ENCODE assay signal across 8 cellular contexts in the genomic region with DNA sequence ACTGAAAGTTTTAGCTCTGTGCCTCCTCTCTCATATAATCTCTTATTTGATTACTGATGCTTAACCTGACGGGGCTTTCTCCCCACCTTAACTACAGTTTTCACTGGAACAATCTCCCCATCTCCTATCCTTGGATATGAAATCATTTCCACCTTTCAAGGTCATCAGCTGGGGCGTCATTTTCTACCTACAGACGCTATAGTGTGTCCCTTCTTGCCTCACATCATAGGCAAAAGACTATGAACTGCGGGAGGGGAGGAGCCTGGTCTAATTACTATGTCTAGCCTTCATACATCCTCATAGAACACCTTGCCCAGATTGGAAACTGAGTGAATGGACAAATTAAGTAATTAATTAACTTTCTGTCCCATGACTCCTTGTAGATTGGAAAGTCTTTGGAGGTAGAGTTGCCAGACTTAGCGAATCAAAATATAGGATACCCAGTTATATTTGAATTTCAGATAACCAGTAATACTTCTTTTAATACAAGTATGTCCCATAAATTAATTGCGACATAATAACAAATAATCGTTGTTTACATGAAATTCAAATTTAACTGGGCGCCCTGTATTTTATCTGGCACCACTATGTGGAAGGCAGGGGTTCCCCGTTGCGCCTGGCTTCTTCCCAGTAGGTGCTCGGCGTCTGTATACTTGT. TPM values are rescaled to one million over a fixed set of nuclear protein-coding genes. Genes with fewer than 3 reads are reported as not detected.
DNase-seq lines count a peak whose midpoint lies in the region; ATAC-seq lines count a peak whose summit lies in the region.

No MANE protein-coding gene starts in this region.

- peaks cover 17% of the 10 kb centered on the region for H3K4me1 Mint-ChIP-seq in activated naive CD8-positive, alpha-beta T cell treated with anti-CD3 and anti-CD28 coated beads for 36 hours

- H3K27ac ChIP-seq in substantia nigra (ENCODE audit: low read depth, low read length, poor library complexity, severe bottlenecking) = peak overlapping the region; percentile 73

- peak; percentile 42 for ATAC-seq in HG03159 (IDR thresholded peaks at IDR 0.05; ENCODE audit: unreplicated experiment)

- H3K9me3 ChIP-seq in iPS-18c (ENCODE audit: control insufficient read depth, insufficient read depth, low read length) = peaks cover 7% of the 10 kb centered on the region

- DNase-seq in NCI-H1417 (lab: John Stamatoyannopoulos, UW) (peak in 2 of 3 experiments; percentile 50 to 73), NCI-H1417 treated with DMSO at 0.1 percent for 48 hours (lab: John Stamatoyannopoulos, UW) (no peak), substantia nigra (lab: John Stamatoyannopoulos, UW) (peak in 1 of 49 donors; percentile 61), NCI-H2107 treated with DMSO at 0.1 percent for 48 hours (lab: John Stamatoyannopoulos, UW; ENCODE audit: unreplicated experiment) (no peak), NCI-H1105 (lab: John Stamatoyannopoulos, UW) (no peak)
- no peak for DNase-seq in activated naive CD8-positive, alpha-beta T cell treated with anti-CD3 and anti-CD28 coated beads for 36 hours

- H3K4me3 ChIP-seq in iPS-18c (ENCODE audit: insufficient read depth, low read depth, low read length) = peak overlapping the region; percentile 67

- H3K4me3 Mint-ChIP-seq in activated naive CD8-positive, alpha-beta T cell treated with anti-CD3 and anti-CD28 coated beads for 36 hours = peak overlapping the region; percentile 85

- peak overlapping the region; percentile 91 for H3K27ac Mint-ChIP-seq in activated naive CD8-positive, alpha-beta T cell treated with anti-CD3 and anti-CD28 coated beads for 36 hours

- no peaks in the 10 kb centered on the region for H3K27me3 Mint-ChIP-seq in activated naive CD8-positive, alpha-beta T cell treated with anti-CD3 and anti-CD28 coated beads for 36 hours

- H3K9me3 Mint-ChIP-seq in activated naive CD8-positive, alpha-beta T cell treated with anti-CD3 and anti-CD28 coated beads for 36 hours = no peaks in the 10 kb centered on the region

- H3K36me3 Mint-ChIP-seq in activated naive CD8-positive, alpha-beta T cell treated with anti-CD3 and anti-CD28 coated beads for 36 hours = no peaks in the 10 kb centered on the region

RNA-seq across cellular contexts. Expression of a gene that starts 0.8 kb away (rescaled TPM):
- total RNA-seq in activated naive CD8-positive, alpha-beta T cell treated with anti-CD3 and anti-CD28 coated beads for 36 hours = 10 to 100 TPM; 51.2 to 52.8 TPM

RNA-seq across cellular contexts. Expression of a gene that starts 43.2 kb away (rescaled TPM):
- total RNA-seq in activated naive CD8-positive, alpha-beta T cell treated with anti-CD3 and anti-CD28 coated beads for 36 hours = not detected

Comparison
In these comparisons a context has a peak if more than half of its experiments do, and no peak if none do; other contexts are left out.
1. DNase-seq: peak in NCI-H1417 (2 of 3); none in NCI-H1417 treated with DMSO at 0.1 percent for 48 hours (single experiment), activated naive CD8-positive, alpha-beta T cell treated with anti-CD3 and anti-CD28 coated beads for 36 hours (single experiment), NCI-H2107 treated with DMSO at 0.1 percent for 48 hours (single experiment) and NCI-H1105 (single experiment).